8 cellular contexts compared by ENCODE assay signal in the genomic region with DNA sequence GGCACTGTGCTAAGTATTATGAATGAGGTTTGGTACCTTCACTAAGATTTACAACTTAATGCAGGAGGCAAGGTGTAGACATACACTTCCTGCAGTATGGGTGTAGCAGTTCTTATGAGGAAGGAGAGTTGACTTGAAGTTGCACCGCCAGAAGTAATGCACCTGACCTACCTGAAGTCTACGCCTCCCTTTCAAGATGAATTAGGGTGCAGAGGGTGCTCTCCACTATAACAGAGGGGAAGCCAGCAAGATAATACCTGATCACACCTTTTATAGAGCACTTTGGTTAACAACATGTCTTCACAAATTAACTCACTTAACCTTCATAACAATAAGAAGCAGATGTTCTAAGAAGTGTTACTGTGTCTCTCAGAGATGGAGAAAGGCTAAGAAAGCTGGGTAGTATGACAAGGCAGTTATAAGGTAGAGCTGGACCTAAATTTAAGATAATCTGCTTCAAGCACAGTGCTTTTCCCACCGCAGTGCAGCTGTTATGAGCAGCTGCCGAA.
DNase-seq lines count a peak whose midpoint lies in the region; ATAC-seq and TF ChIP-seq lines count a peak whose summit lies in the region.

No MANE protein-coding gene starts in this region.

- H3K9me3 ChIP-seq in BLaER1 (no peaks in the 10 kb centered on the region), KOPT-K1 (ENCODE audit: insufficient read depth, low read length, poor library complexity, severe bottlenecking) (no peaks in the 10 kb centered on the region)

- peak overlapping the region; percentile 94; the same call in 1 of the 2 replicates for H3K9ac ChIP-seq in BLaER1

- POLR2A ChIA-PET in HEK293T (lab: Yijun Ruan, JAX) = interaction anchor here (0.7 to 2.1 kb wide), 21 partner anchors 9 to 701 kb away, joined by 3 to 11 read pairs (median 3); partner anchors contain the start of gene YME1L1

- peak overlapping the region; percentile 96 to 99 (median 99) for H3K27ac Mint-ChIP-seq in nephron

- TF ChIP-seq CTCF in coronary artery (IDR thresholded peaks at IDR 0.05) (no peak), nephron (IDR thresholded peaks at IDR 0.05; ENCODE audit: unreplicated experiment in 3 of 3) (no peak)

- DNase-seq in coronary artery (ENCODE audit: low spot score) (no peak), HEK293T (ENCODE audit: extremely low spot score) (no peak), NCI-H345 (lab: John Stamatoyannopoulos, UW) (no peak)

- H3K4me1 ChIP-seq in BLaER1 = peaks cover 23% of the 10 kb centered on the region

- peaks cover 4% of the 10 kb centered on the region for H3K36me3 Mint-ChIP-seq in nephron (ENCODE audit: low read depth)

- H3K4me1 Mint-ChIP-seq in nephron = peaks cover 46% of the 10 kb centered on the region

- peaks cover 42% of the 10 kb centered on the region for H4K20me1 ChIP-seq in BLaER1

- H3K27me3 ChIP-seq in BLaER1 = no peaks in the 10 kb centered on the region

- CTCF ChIA-PET in HEK293T (lab: Yijun Ruan, JAX) = no interaction called here

- H3K4me3 ChIP-seq in BLaER1 = peak overlapping the region; percentile 86
- H3K4me3 ChIP-seq in coronary artery = peak overlapping the region; percentile 88

- H3K27me3 Mint-ChIP-seq in nephron (ENCODE audit: low read depth) = peaks cover 5% of the 10 kb centered on the region

- H3K4me2 ChIP-seq in BLaER1 = peak overlapping the region; percentile 62

- H3K4me3 Mint-ChIP-seq in nephron = peak overlapping the region; percentile 98 to 100 (median 99)

- H3K36me3 ChIP-seq in BLaER1 = peaks cover 21% of the 10 kb centered on the region; the same call in 1 of the 2 replicates
- peaks cover 7% of the 10 kb centered on the region; the same call in 1 of the 2 replicates for H3K36me3 ChIP-seq in KOPT-K1 (ENCODE audit: insufficient read depth, low read length)

- peak overlapping the region; percentile 85 for H3K27ac ChIP-seq in BLaER1
- peak overlapping the region; percentile 72 for H3K27ac ChIP-seq in KOPT-K1 (ENCODE audit: low read depth, low read length, poor library complexity, severe bottlenecking)
- peak overlapping the region; percentile 85 to 95 for H3K27ac ChIP-seq in coronary artery

- H3K9me3 Mint-ChIP-seq in nephron = no peaks in the 10 kb centered on the region

- ATAC-seq in GM18520 (IDR thresholded peaks at IDR 0.05; ENCODE audit: unreplicated experiment) (no peak), GM19395 (IDR thresholded peaks at IDR 0.05; ENCODE audit: unreplicated experiment) (no peak)

TF ChIP-seq in HEK293T, 16 proteins besides CTCF, POLR2A, EP300 and RAD21:
- TF ChIP-seq NFRKB (IDR thresholded peaks at IDR 0.05) (no peak), HDGF (IDR thresholded peaks at IDR 0.05; ENCODE audit: borderline replicate concordance) (no peak), ZNF384 (IDR thresholded peaks at IDR 0.05) (no peak), FOXA1 (IDR thresholded peaks at IDR 0.05) (no peak), BHLHE40 (IDR thresholded peaks at IDR 0.05; ENCODE audit: borderline replicate concordance) (no peak), L3MBTL2 (conservative IDR thresholded peaks at IDR 0.05) (no peak), ELF4 (IDR thresholded peaks at IDR 0.05) (no peak), FOXK2 (IDR thresholded peaks at IDR 0.05) (no peak), TARDBP (IDR thresholded peaks at IDR 0.05) (no peak), FOXM1 (IDR thresholded peaks at IDR 0.05; ENCODE audit: borderline replicate concordance) (no peak), CTBP1 (IDR thresholded peaks at IDR 0.05; ENCODE audit: borderline replicate concordance) (no peak), SUZ12 (IDR thresholded peaks at IDR 0.05) (no peak), ARNT (IDR thresholded peaks at IDR 0.05) (no peak), SP1 (IDR thresholded peaks at IDR 0.05) (no peak), LEF1 (IDR thresholded peaks at IDR 0.05; ENCODE audit: borderline replicate concordance) (no peak)
- TF ChIP-seq, protein P1, sequence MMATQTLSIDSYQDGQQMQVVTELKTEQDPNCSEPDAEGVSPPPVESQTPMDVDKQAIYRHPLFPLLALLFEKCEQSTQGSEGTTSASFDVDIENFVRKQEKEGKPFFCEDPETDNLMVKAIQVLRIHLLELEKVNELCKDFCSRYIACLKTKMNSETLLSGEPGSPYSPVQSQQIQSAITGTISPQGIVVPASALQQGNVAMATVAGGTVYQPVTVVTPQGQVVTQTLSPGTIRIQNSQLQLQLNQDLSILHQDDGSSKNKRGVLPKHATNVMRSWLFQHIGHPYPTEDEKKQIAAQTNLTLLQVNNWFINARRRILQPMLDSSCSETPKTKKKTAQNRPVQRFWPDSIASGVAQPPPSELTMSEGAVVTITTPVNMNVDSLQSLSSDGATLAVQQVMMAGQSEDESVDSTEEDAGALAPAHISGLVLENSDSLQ (IDR thresholded peaks at IDR 0.05) = no peak
